ENCODE assay signal across 27 cellular contexts in the genomic region with DNA sequence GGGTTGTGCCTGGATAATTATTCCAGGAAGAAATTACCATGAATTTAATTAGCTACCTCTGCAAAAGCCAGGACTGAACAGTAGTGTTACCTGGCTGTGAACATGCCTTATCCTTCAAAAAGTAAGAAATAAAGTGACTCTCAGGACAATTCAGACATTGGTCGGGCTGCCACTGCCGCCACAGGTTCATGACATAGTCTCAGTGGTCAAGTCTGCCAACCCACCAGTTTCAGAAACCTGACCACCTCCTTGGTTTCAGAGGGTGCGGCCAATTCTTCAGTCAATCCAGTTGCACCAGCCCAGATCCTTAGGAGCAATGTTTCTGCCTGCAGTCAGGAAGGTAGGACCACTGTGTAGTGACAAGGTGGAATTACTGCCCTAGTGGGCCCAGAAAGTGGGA.
"Had no signal": no experiment of that assay in that cellular context is flagged by ENCODE, and none has a peak within 500 bp of the region (broad histone marks: within the 10 kb centered on the region; RNA-seq: fewer than 3 reads in every experiment).

No MANE protein-coding gene starts in this region.

- H3K27ac ChIP-seq: stomach, suprapubic skin, testis, thoracic aorta, tibial artery, tibial nerve, transverse colon, upper lobe of left lung, upper lobe of right lung, uterus, vagina had no signal

- H3K4me1 Mint-ChIP-seq: stimulated activated effector memory CD8-positive, alpha-beta T cell treated with anti-CD3 and anti-CD28 coated beads, Interleukin-12 subunit alpha, Interleukin-12 subunit beta, amount 100 ng/mL, for 72 hours; stimulated activated naive CD8-positive, alpha-beta T cell treated with anti-CD3 and anti-CD28 coated beads, Interleukin-15, amount 100 ng/mL, for 72 hours had no signal

- H3K4me1 ChIP-seq: stomach, suprapubic skin, testis, tibial artery, tibial nerve, transverse colon, upper lobe of left lung, upper lobe of right lung, uterus, vagina had no signal

- H3K4me3 ChIP-seq: stomach, suprapubic skin, testis, thoracic aorta, tibial artery, tibial nerve, transverse colon, upper lobe of left lung, upper lobe of right lung, uterus, vagina had no signal

- ATAC-seq: stimulated activated effector memory CD8-positive, alpha-beta T cell treated with anti-CD3 and anti-CD28 coated beads, Interleukin-12 subunit alpha, Interleukin-12 subunit beta, amount 100 ng/mL, for 72 hours; stimulated activated memory B cell treated with anti-CD40 and anti-IgM and Interleukin-4, amounts not matched to agents 10 μg/mL and 1 μg/mL and 100 μg/mL, for 72 hours; stimulated activated naive CD8-positive, alpha-beta T cell treated with anti-CD3 and anti-CD28 coated beads, Interleukin-15, amount 100 ng/mL, for 72 hours; stimulated activated naive CD8-positive, alpha-beta T cell treated with anti-CD3 and anti-CD28 coated beads, Interleukin-15, Interleukin-2, amounts not matched to agents 100 U/mL and 50 U/mL, for 24 hours; upper lobe of right lung had no signal

- H3K4me3 Mint-ChIP-seq: stimulated activated effector memory CD8-positive, alpha-beta T cell treated with anti-CD3 and anti-CD28 coated beads, Interleukin-12 subunit alpha, Interleukin-12 subunit beta, amount 100 ng/mL, for 72 hours; stimulated activated memory B cell treated with anti-CD40 and anti-IgM and Interleukin-4, amounts not matched to agents 10 μg/mL and 1 μg/mL and 100 μg/mL, for 72 hours; stimulated activated naive B cell treated with anti-CD40 and anti-IgM and Interleukin-4, amounts not matched to agents 10 μg/mL and 1 μg/mL and 100 μg/mL, for 72 hours; stimulated activated naive CD8-positive, alpha-beta T cell treated with anti-CD3 and anti-CD28 coated beads, Interleukin-15, amount 100 ng/mL, for 72 hours; stimulated activated naive CD8-positive, alpha-beta T cell treated with anti-CD3 and anti-CD28 coated beads, Interleukin-15, Interleukin-2, amounts not matched to agents 100 ng/mL and 50 ng/mL, for 24 hours; type B pancreatic cell had no signal

- DNase-seq: stimulated activated CD4-positive, alpha-beta T cell treated with anti-CD3 and anti-CD28 coated beads, Interleukin-2, amount 100 ng/mL, for 48 hours; stimulated activated CD4-positive, alpha-beta T cell treated with anti-CD3 and anti-CD28 coated beads, Interleukin-4, amount 100 ng/mL, for 1 hour; stimulated activated CD4-positive, alpha-beta T cell treated with anti-CD3 and anti-CD28 coated beads, Interleukin-4, amount 100 ng/mL, for 24 hours; stimulated activated CD4-positive, alpha-beta T cell treated with anti-CD3 and anti-CD28 coated beads, Interleukin-4, amount 100 ng/mL, for 4 hours; stimulated activated CD8-positive, alpha-beta memory T cell treated with anti-CD3 and anti-CD28 coated beads, Interleukin-4, amount 100 ng/mL, for 48 hours; stimulated activated naive B cell treated with anti-CD40 and anti-IgM and Interleukin-4, amounts not matched to agents 10 μg/mL and 1 μg/mL and 100 μg/mL, for 72 hours; stimulated activated naive CD4-positive, alpha-beta T cell; stimulated activated naive CD4-positive, alpha-beta T cell treated with Interleukin-2 at 50 U/mL for 16 hours; stimulated activated naive CD8-positive, alpha-beta T cell treated with anti-CD3 and anti-CD28 coated beads, Interleukin-15, amount 100 ng/mL, for 72 hours; stimulated activated naive CD8-positive, alpha-beta T cell treated with anti-CD3 and anti-CD28 coated beads, Interleukin-15, Interleukin-2, amounts not matched to agents 100 U/mL and 50 U/mL, for 24 hours; stomach; substantia nigra; testis; tibial artery; transverse colon; trophoblast cell; upper lobe of left lung; upper lobe of right lung; uterus had no signal

- H3K27me3 ChIP-seq: stomach, suprapubic skin, testis, tibial artery, tibial nerve, transverse colon, upper lobe of left lung, upper lobe of right lung, uterus, vagina had no signal

- H3K9me3 Mint-ChIP-seq: stimulated activated effector memory CD8-positive, alpha-beta T cell treated with anti-CD3 and anti-CD28 coated beads, Interleukin-12 subunit alpha, Interleukin-12 subunit beta, amount 100 ng/mL, for 72 hours; stimulated activated memory B cell treated with anti-CD40 and anti-IgM and Interleukin-4, amounts not matched to agents 10 μg/mL and 1 μg/mL and 100 μg/mL, for 72 hours; stimulated activated naive CD8-positive, alpha-beta T cell treated with anti-CD3 and anti-CD28 coated beads, Interleukin-15, Interleukin-2, amounts not matched to agents 100 ng/mL and 50 ng/mL, for 24 hours had no signal

- H3K36me3 ChIP-seq: stomach, suprapubic skin, thoracic aorta, tibial artery, tibial nerve, transverse colon, upper lobe of left lung, upper lobe of right lung, uterus, vagina had no signal

- H3K9me3 ChIP-seq: stomach, suprapubic skin, testis, thoracic aorta, tibial artery, transverse colon, upper lobe of left lung, upper lobe of right lung, uterus, vagina had no signal

- H3K27me3 Mint-ChIP-seq: stimulated activated memory B cell treated with anti-CD40 and anti-IgM and Interleukin-4, amounts not matched to agents 10 μg/mL and 1 μg/mL and 100 μg/mL, for 72 hours; type B pancreatic cell had no signal

- H3K36me3 Mint-ChIP-seq: stimulated activated effector memory CD8-positive, alpha-beta T cell treated with anti-CD3 and anti-CD28 coated beads, Interleukin-12 subunit alpha, Interleukin-12 subunit beta, amount 100 ng/mL, for 72 hours; stimulated activated memory B cell treated with anti-CD40 and anti-IgM and Interleukin-4, amounts not matched to agents 10 μg/mL and 1 μg/mL and 100 μg/mL, for 72 hours; stimulated activated naive B cell treated with anti-CD40 and anti-IgM and Interleukin-4, amounts not matched to agents 10 μg/mL and 1 μg/mL and 100 μg/mL, for 72 hours; type B pancreatic cell had no signal

- H3K27ac Mint-ChIP-seq: stimulated activated effector memory CD8-positive, alpha-beta T cell treated with anti-CD3 and anti-CD28 coated beads, Interleukin-12 subunit alpha, Interleukin-12 subunit beta, amount 100 ng/mL, for 72 hours; stimulated activated memory B cell treated with anti-CD40 and anti-IgM and Interleukin-4, amounts not matched to agents 10 μg/mL and 1 μg/mL and 100 μg/mL, for 72 hours; stimulated activated naive B cell treated with anti-CD40 and anti-IgM and Interleukin-4, amounts not matched to agents 10 μg/mL and 1 μg/mL and 100 μg/mL, for 72 hours; stimulated activated naive CD8-positive, alpha-beta T cell treated with anti-CD3 and anti-CD28 coated beads, Interleukin-15, amount 100 ng/mL, for 72 hours; stimulated activated naive CD8-positive, alpha-beta T cell treated with anti-CD3 and anti-CD28 coated beads, Interleukin-15, Interleukin-2, amounts not matched to agents 100 ng/mL and 50 ng/mL, for 24 hours; type B pancreatic cell had no signal
